ENCODE assay signal across 22 cellular contexts in genomic region chr11:115555336-115556090, GRCh38. TPM values are rescaled to one million over a fixed set of nuclear protein-coding genes. Genes with fewer than 3 reads are reported as not detected.
DNase-seq lines count a peak whose midpoint lies in the region; ATAC-seq, FAIRE-seq and TF ChIP-seq lines count a peak whose summit lies in the region.
"Had no signal": no experiment of that assay in that cellular context is flagged by ENCODE, and none has a peak within 500 bp of the region (broad histone marks: within the 10 kb centered on the region; RNA-seq: fewer than 3 reads in every experiment).

No MANE protein-coding gene starts in this region.

- no peak for ATAC-seq in GM21529 (IDR thresholded peaks at IDR 0.05; ENCODE audit: unreplicated experiment)

- peak overlapping the region; percentile 75 for H3K27ac ChIP-seq in subcutaneous abdominal adipose tissue (ENCODE audit: low read depth, low read length)
- H3K27ac ChIP-seq: GM23248, SJSA1 had no signal

- no peaks in the 10 kb centered on the region for H3K27me3 ChIP-seq in subcutaneous abdominal adipose tissue (ENCODE audit: control insufficient read depth in 5 of 5, insufficient read depth in 4 of 5, low read length in 5 of 5)
- H3K27me3 ChIP-seq: MG63, SJSA1 had no signal

- H3K4me3 Mint-ChIP-seq in nephron (no peak overlapping the region), Calu3 (ENCODE audit: low read depth, unreplicated experiment) (no peak overlapping the region)
- H3K4me3 Mint-ChIP-seq: H9, HFFc6 had no signal

- no peak overlapping the region for H3K4me3 ChIP-seq in subcutaneous abdominal adipose tissue (ENCODE audit: low read depth in 1 of 5, low read length in 5 of 5)
- H3K4me3 ChIP-seq: GM23248, MG63, SJSA1 had no signal

- CTCF ChIA-PET in Calu3 (lab: Charles Lee): no interaction called here

- no peaks in the 10 kb centered on the region for H3K36me3 ChIP-seq in subcutaneous abdominal adipose tissue (ENCODE audit: control insufficient read depth in 5 of 5, insufficient read depth in 5 of 5, low read length in 5 of 5)
- H3K36me3 ChIP-seq: MG63, SJSA1 had no signal

- peaks cover 3% of the 10 kb centered on the region for H3K36me3 Mint-ChIP-seq in nephron (ENCODE audit: low read depth)
- no peaks in the 10 kb centered on the region for H3K36me3 Mint-ChIP-seq in Calu3 (ENCODE audit: insufficient read depth, unreplicated experiment)

- peak; percentile 1 for DNase-seq in SK-MEL-5 (ENCODE audit: low read depth, low spot score)
- no peak for DNase-seq in head of caudate nucleus
- DNase-seq in Calu3: no peak
- DNase-seq: GM23248, H9, HFFc6, IMR-90, KG1, MG63, NCI-H1105 treated with DMSO at 0.1 percent for 48 hours, NCI-H146, NCI-H1930, NCI-H2107, NCI-H526 treated with DMSO at 0.1 percent for 48 hours, Right ventricle myocardium superior, RPMI8226 had no signal

- TF ChIP-seq CTCF in nephron (IDR thresholded peaks at IDR 0.05; ENCODE audit: unreplicated experiment in 3 of 3) (no peak), Calu3 (IDR thresholded peaks at IDR 0.05; ENCODE audit: unreplicated experiment) (no peak)

- H3K27me3 Mint-ChIP-seq in nephron (ENCODE audit: low read depth) (peaks cover 8% of the 10 kb centered on the region), Calu3 (ENCODE audit: unreplicated experiment) (no peaks in the 10 kb centered on the region)

- intact Hi-C loops in head of caudate nucleus (cut with DNase I): no loop called here
- intact Hi-C loops in Calu3 (cut with micrococcal nuclease; ENCODE audit: unreplicated experiment): no loop called here

- H3K9me3 Mint-ChIP-seq in nephron: no peaks in the 10 kb centered on the region
- peaks cover 11% of the 10 kb centered on the region for H3K9me3 Mint-ChIP-seq in Calu3 (ENCODE audit: low read depth, unreplicated experiment)

- in situ Hi-C loops in SK-MEL-5 (cut with HindIII; ENCODE audit: low pct_unique_long_range_greater_than_20kb, low sequenced_read_pairs): no loop called here

- H3K9me3 ChIP-seq in subcutaneous abdominal adipose tissue (ENCODE audit: control insufficient read depth in 5 of 5, low read length in 5 of 5): no peaks in the 10 kb centered on the region
- H3K9me3 ChIP-seq: MG63, SJSA1 had no signal

- no peak overlapping the region for H3K9ac ChIP-seq in subcutaneous abdominal adipose tissue (ENCODE audit: low read length in 5 of 5)
- H3K9ac ChIP-seq: GM23248 had no signal

- peaks cover 18% of the 10 kb centered on the region for H3K4me1 Mint-ChIP-seq in nephron
- no peaks in the 10 kb centered on the region for H3K4me1 Mint-ChIP-seq in Calu3 (ENCODE audit: low read depth, unreplicated experiment)

- H3K4me1 ChIP-seq in subcutaneous abdominal adipose tissue (ENCODE audit: control insufficient read depth in 5 of 5, insufficient read depth in 5 of 5, low read length in 5 of 5): peaks cover 0 to 22% (median 6%) of the 10 kb centered on the region in 5 donors
- H3K4me1 ChIP-seq: SJSA1 had no signal

- H3K27ac Mint-ChIP-seq in nephron: peak overlapping the region; percentile 52 to 79 (median 53)
- no peak overlapping the region for H3K27ac Mint-ChIP-seq in Calu3 (ENCODE audit: unreplicated experiment)
- H3K27ac Mint-ChIP-seq: H9, HFFc6 had no signal

- BruUV-seq in Calu3 (replicated peaks; lab: Mats Ljungman, UMichigan): no TSS peak

- FAIRE-seq in islet of Langerhans (lab: Jason Lieb, UNC): peak; percentile 5
- FAIRE-seq: GM18507 had no signal

RNA-seq across cellular contexts. Expression of gene CADM1, which starts 51.3 kb away (rescaled TPM):
- 56.3 and 62.4 TPM in 2 replicates for total RNA-seq in SK-MEL-5 (2014; rRNA removed; shearing (Covaris generic))
- 53.2 and 81.0 TPM in 2 replicates for polyA plus RNA-seq in SK-MEL-5 (2015; cell fraction: cytosol; rRNA removed)
- polyA plus RNA-seq in SK-MEL-5 (2015; cell fraction: nucleus; rRNA removed): 20.9 and 23.9 TPM in 2 replicates
- 0.32 and 0.68 TPM in 2 replicates for total RNA-seq in Calu3 (2022)
- total RNA-seq: HFFc6 had no signal

Comparison
In these comparisons a context has a peak if more than half of its experiments do, and no peak if none do; other contexts are left out.
1. RNA of gene CADM1, which starts 51.3 kb away (total RNA-seq): 56.3 to 62.4 TPM in SK-MEL-5; 0.32 to 0.68 TPM in Calu3; every median in the first group is over 10 times any median in the second.